Comparison of ENCODE assay signal across 24 cellular contexts in the genomic region with DNA sequence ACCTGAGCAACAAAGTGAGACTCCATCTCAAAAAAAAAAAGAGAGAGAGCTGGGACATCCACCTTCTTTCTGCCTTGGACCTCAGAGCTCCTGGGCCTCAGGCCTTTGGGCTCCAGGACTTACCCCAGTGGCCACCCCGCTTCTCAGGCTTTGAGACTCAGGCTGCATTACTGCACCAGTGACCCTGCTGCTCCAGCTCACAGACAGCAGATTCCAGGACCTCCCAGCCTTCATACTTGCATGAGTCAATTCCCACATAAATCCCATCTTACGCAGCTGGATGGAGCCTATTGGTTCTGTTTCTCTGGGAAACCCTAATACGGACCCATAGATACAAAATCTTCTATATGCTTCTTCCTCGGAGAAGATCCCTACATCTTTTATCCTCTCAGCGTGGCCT. TPM values are rescaled to one million over a fixed set of nuclear protein-coding genes. Genes with fewer than 3 reads are reported as not detected.
"Had no signal": no experiment of that assay in that cellular context is flagged by ENCODE, and none has a peak within 500 bp of the region (broad histone marks: within the 10 kb centered on the region; RNA-seq: fewer than 3 reads in every experiment).

No MANE protein-coding gene starts in this region.

- DNase-seq: activated CD4-positive, alpha-beta T cell treated with anti-CD3 and anti-CD28 coated beads for 1 hour; activated CD4-positive, alpha-beta T cell treated with anti-CD3 and anti-CD28 coated beads, Interleukin-2, amount 50 U/mL, for 1 hour; activated CD8-positive, alpha-beta T cell treated with anti-CD3 and anti-CD28 coated beads for 36 hours; activated naive CD4-positive, alpha-beta T cell; activated T-cell treated with anti-CD3 and anti-CD28 coated beads, Interleukin-2, amount 50 U/mL, for 72 hours; anterior cingulate cortex; colonic mucosa; effector CD8-positive, alpha-beta T cell; heart left ventricle; immature natural killer cell; left lung; lower lobe of right lung; natural killer cell; right lobe of liver; stimulated activated CD4-positive, alpha-beta T cell treated with anti-CD3 and anti-CD28 coated beads, Interleukin-12 subunit alpha, Interleukin-12 subunit beta, amount 100 ng/mL, for 4 hours; stimulated activated CD4-positive, alpha-beta T cell treated with anti-CD3 and anti-CD28 coated beads, Interleukin-4, amount 100 ng/mL, for 1 hour; stimulated activated naive CD8-positive, alpha-beta T cell treated with anti-CD3 and anti-CD28 coated beads, Interleukin-15, Interleukin-2, amounts not matched to agents 100 U/mL and 50 U/mL, for 24 hours; T-helper 1 cell; trophoblast cell; WERI-Rb-1 had no signal

- H3K9me3 ChIP-seq: colonic mucosa, heart left ventricle, left lung, lower lobe of right lung, right lobe of liver, thoracic aorta had no signal

- H3K27ac Mint-ChIP-seq: activated CD8-positive, alpha-beta T cell treated with anti-CD3 and anti-CD28 coated beads for 36 hours; activated T-cell treated with anti-CD3 and anti-CD28 coated beads, Interleukin-2, amount 50 U/mL, for 72 hours; immature natural killer cell; natural killer cell; neural progenitor cell; T-helper 2 cell treated with Interferon-gamma antibody and Interleukin-4, amounts not matched to agents 5 μg/mL and 100 μg/mL, for 36 hours had no signal

- H3K36me3 ChIP-seq: colonic mucosa, neural progenitor cell, right lobe of liver had no signal

- H3K4me3 ChIP-seq: colonic mucosa, heart left ventricle, left lung, lower lobe of right lung, neural progenitor cell, right lobe of liver, thoracic aorta had no signal

- H3K4me1 Mint-ChIP-seq: immature natural killer cell, natural killer cell had no signal

- H3K27me3 Mint-ChIP-seq: activated CD8-positive, alpha-beta T cell treated with anti-CD3 and anti-CD28 coated beads for 36 hours had no signal

- ATAC-seq: activated CD8-positive, alpha-beta T cell treated with anti-CD3 and anti-CD28 coated beads for 36 hours; activated naive CD4-positive, alpha-beta T cell treated with anti-CD3 and anti-CD28 coated beads, Interleukin-2, amount 50 U/mL, for 72 hours; activated T-cell treated with anti-CD3 and anti-CD28 coated beads, Interleukin-2, amount 50 U/mL, for 72 hours; heart left ventricle; left lung; lower lobe of right lung; natural killer cell; right lobe of liver; stimulated activated naive CD8-positive, alpha-beta T cell treated with anti-CD3 and anti-CD28 coated beads, Interleukin-15, Interleukin-2, amounts not matched to agents 100 U/mL and 50 U/mL, for 24 hours had no signal

- H3K36me3 Mint-ChIP-seq: activated naive CD4-positive, alpha-beta T cell treated with anti-CD3 and anti-CD28 coated beads, Interleukin-2, amount 50 U/mL, for 72 hours; immature natural killer cell; natural killer cell had no signal

- H3K4me1 ChIP-seq: colonic mucosa, right lobe of liver had no signal

- H3K9me3 Mint-ChIP-seq: activated CD8-positive, alpha-beta T cell treated with anti-CD3 and anti-CD28 coated beads for 36 hours; activated naive CD4-positive, alpha-beta T cell treated with anti-CD3 and anti-CD28 coated beads, Interleukin-2, amount 50 U/mL, for 72 hours; activated T-cell treated with anti-CD3 and anti-CD28 coated beads, Interleukin-2, amount 50 U/mL, for 72 hours; immature natural killer cell; natural killer cell; neural progenitor cell; T-helper 2 cell treated with Interferon-gamma antibody and Interleukin-4, amounts not matched to agents 5 μg/mL and 100 μg/mL, for 36 hours had no signal

- H3K27me3 ChIP-seq: colonic mucosa, heart left ventricle, left lung, neural progenitor cell, right lobe of liver had no signal

- H3K27ac ChIP-seq: colonic mucosa, heart left ventricle, left lung, lower lobe of right lung, neural progenitor cell, right lobe of liver, thoracic aorta, WERI-Rb-1 had no signal

- H3K4me3 Mint-ChIP-seq: activated CD8-positive, alpha-beta T cell treated with anti-CD3 and anti-CD28 coated beads for 36 hours; activated T-cell treated with anti-CD3 and anti-CD28 coated beads, Interleukin-2, amount 50 U/mL, for 72 hours; immature natural killer cell; natural killer cell; neural progenitor cell; T-helper 2 cell treated with Interferon-gamma antibody and Interleukin-4, amounts not matched to agents 5 μg/mL and 100 μg/mL, for 36 hours had no signal

RNA-seq across cellular contexts. Expression of a gene that starts 2.1 kb away (rescaled TPM):
- polyA plus RNA-seq: immature natural killer cell had no signal
